30 cellular contexts compared by ENCODE assay signal in the genomic region with DNA sequence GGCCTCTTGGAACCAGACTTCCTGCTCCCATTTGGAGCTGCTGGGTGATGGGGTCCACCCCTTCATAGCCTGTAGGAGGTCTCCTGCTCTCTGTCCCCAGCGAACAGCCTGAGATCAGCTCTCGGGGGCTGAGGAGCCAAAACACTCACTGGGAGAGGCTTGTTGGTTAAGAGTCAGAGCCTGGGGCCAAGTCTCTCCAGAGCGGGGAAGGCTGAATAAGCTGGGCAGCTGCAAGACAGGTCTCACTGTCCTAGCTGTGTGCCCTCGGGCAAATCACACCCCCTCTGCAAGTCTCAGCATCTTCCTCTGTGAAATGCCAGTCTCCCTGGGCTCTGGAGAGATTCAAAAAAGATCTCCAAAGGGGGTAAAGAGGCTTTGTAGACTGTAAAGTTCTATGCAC.
DNase-seq lines count a peak whose midpoint lies in the region; FAIRE-seq and TF ChIP-seq lines count a peak whose summit lies in the region.
"Had no signal": no experiment of that assay in that cellular context is flagged by ENCODE, and none has a peak within 500 bp of the region (broad histone marks: within the 10 kb centered on the region; RNA-seq: fewer than 3 reads in every experiment).

No MANE protein-coding gene starts in this region.

- H3K27me3 ChIP-seq in bronchial epithelial cell (ENCODE audit: control insufficient read depth, insufficient read depth, low read length) (no peaks in the 10 kb centered on the region), esophagus muscularis mucosa (peaks cover 0 to 38% (median 0%) of the 10 kb centered on the region in 4 donors)
- H3K27me3 ChIP-seq: BE2C had no signal

- no peak overlapping the region for H3K4me3 ChIP-seq in bronchial epithelial cell (ENCODE audit: low read depth, low read length)
- no peak overlapping the region for H3K4me3 ChIP-seq in esophagus muscularis mucosa
- H3K4me3 ChIP-seq: GM23248, HAP-1, SJSA1 had no signal

- H3K27ac ChIP-seq in esophagus muscularis mucosa (replicated peaks in 1 of 4) = no peak overlapping the region
- H3K27ac ChIP-seq: 22Rv1, GM23248, SJSA1 had no signal

- TF ChIP-seq POLR2A in esophagus muscularis mucosa (IDR thresholded peaks at IDR 0.05; ENCODE audit: low read depth) = no peak

- H3K36me3 ChIP-seq in bronchial epithelial cell (ENCODE audit: control insufficient read depth, insufficient read depth, low read length) (no peaks in the 10 kb centered on the region), esophagus muscularis mucosa (no peaks in the 10 kb centered on the region)
- H3K36me3 ChIP-seq: BE2C, HAP-1, SJSA1 had no signal

- no peak for FAIRE-seq in bronchial epithelial cell (lab: Jason Lieb, UNC)
- no peak for FAIRE-seq in GM19239 (lab: Jason Lieb, UNC)
- no peak for FAIRE-seq in D721Med (lab: Jason Lieb, UNC)
- FAIRE-seq: GM18507, RCC 7860 had no signal

- DNase-seq in NCI-H146 (lab: John Stamatoyannopoulos, UW) = peak; percentile 29
- no peak for DNase-seq in NCI-H146 treated with DMSO at 0.1 percent for 48 hours (lab: John Stamatoyannopoulos, UW; ENCODE audit: unreplicated experiment)
- peak; percentile 52 for DNase-seq in bronchial epithelial cell (ENCODE audit: low read depth)
- peak; percentile 84 for DNase-seq in esophagus muscularis mucosa (ENCODE audit: extremely low spot score)
- peak; percentile 76 for DNase-seq in osteocyte (ENCODE audit: extremely low spot score, unreplicated experiment)
- no peak for DNase-seq in GM19239 (ENCODE audit: insufficient read length, low spot score)
- no peak for DNase-seq in DMS79 treated with DMSO at 0.1 percent for 48 hours (lab: John Stamatoyannopoulos, UW)
- DNase-seq in D721Med (ENCODE audit: insufficient read length, low spot score) = no peak
- DNase-seq: ACHN; BE2C; Calu3; CD8-positive, alpha-beta memory T cell; DMS153; GM23248; HFFc6; IMR-90; KG1; MM.1S; NCI-H1048; NCI-H1417 treated with DMSO at 0.1 percent for 48 hours; NCI-H187 treated with DMSO at 0.1 percent for 48 hours; NCI-H2171 treated with DMSO at 0.1 percent for 48 hours; NCI-H524; NCI-H774 had no signal

- no peaks in the 10 kb centered on the region for H3K36me3 Mint-ChIP-seq in osteocyte (ENCODE audit: unreplicated experiment)
- H3K36me3 Mint-ChIP-seq: CD14-positive monocyte; CD8-positive, alpha-beta memory T cell had no signal

- no peak overlapping the region for H3K4me3 Mint-ChIP-seq in osteocyte (ENCODE audit: unreplicated experiment)
- H3K4me3 Mint-ChIP-seq: CD14-positive monocyte; CD8-positive, alpha-beta memory T cell; HFFc6 had no signal

- TF ChIP-seq EP300 in esophagus muscularis mucosa (IDR thresholded peaks at IDR 0.05) = no peak

- no peak for TF ChIP-seq CTCF in bronchial epithelial cell (IDR thresholded peaks at IDR 0.05; ENCODE audit: insufficient read depth, low read length, severe bottlenecking)
- TF ChIP-seq CTCF in esophagus muscularis mucosa (IDR thresholded peaks at IDR 0.05) = no peak
- TF ChIP-seq CTCF in osteocyte (IDR thresholded peaks at IDR 0.05) = no peak
- no peak for TF ChIP-seq CTCF in D721Med (IDR thresholded peaks at IDR 0.05; ENCODE audit: insufficient read depth, missing control alignments)

- intact Hi-C loops in esophagus muscularis mucosa (cut with DNase I) = no loop called here

- H3K27ac Mint-ChIP-seq in osteocyte (ENCODE audit: unreplicated experiment) = no peak overlapping the region
- H3K27ac Mint-ChIP-seq: CD8-positive, alpha-beta memory T cell; HFFc6 had no signal

- H3K4me1 Mint-ChIP-seq in osteocyte (ENCODE audit: unreplicated experiment) = no peaks in the 10 kb centered on the region
- H3K4me1 Mint-ChIP-seq: CD14-positive monocyte; CD8-positive, alpha-beta memory T cell had no signal

- no peaks in the 10 kb centered on the region for H3K9me3 ChIP-seq in esophagus muscularis mucosa
- H3K9me3 ChIP-seq: BE2C, HAP-1, SJSA1 had no signal

- H3K27me3 Mint-ChIP-seq in osteocyte (ENCODE audit: unreplicated experiment) = peaks cover 17% of the 10 kb centered on the region

- no peaks in the 10 kb centered on the region for H3K9me3 Mint-ChIP-seq in osteocyte (ENCODE audit: unreplicated experiment)
- H3K9me3 Mint-ChIP-seq: CD8-positive, alpha-beta memory T cell; HFFc6 had no signal

- no peaks in the 10 kb centered on the region for H3K4me1 ChIP-seq in esophagus muscularis mucosa
- H3K4me1 ChIP-seq: BE2C, HAP-1 had no signal

- 43% methylated on average over 3 of the region's 4 CpGs for WGBS in esophagus muscularis mucosa

Comparison
In these comparisons a context has a peak if more than half of its experiments do, and no peak if none do; other contexts are left out.
1. DNase-seq: peak in NCI-H146 (single experiment), bronchial epithelial cell (single experiment), esophagus muscularis mucosa (single experiment) and osteocyte (single experiment); none in NCI-H146 treated with DMSO at 0.1 percent for 48 hours (single experiment), GM19239 (single experiment), DMS79 treated with DMSO at 0.1 percent for 48 hours (single experiment) and D721Med (single experiment).